In the genomic region with DNA sequence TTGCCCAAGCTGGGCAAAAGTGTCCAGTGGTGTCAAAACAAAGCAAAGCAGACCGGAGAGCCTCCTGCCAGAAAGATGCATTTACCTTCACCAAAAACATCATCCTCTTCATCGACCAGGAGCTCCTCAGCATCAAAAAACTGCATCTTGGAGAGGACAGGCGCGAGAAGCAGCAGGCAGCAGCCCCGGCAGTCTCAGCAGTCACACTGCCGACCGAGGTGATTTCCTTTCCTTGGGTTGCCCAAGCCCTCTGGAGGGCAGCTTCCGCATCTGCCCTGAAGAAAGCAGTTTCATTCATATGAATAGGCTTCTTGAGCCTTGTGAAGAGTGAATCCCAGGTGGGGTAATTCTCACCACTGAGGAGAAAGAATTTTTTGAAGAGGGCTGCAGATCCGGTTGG, we compare ENCODE assay signal across 9 cellular contexts. TPM values are rescaled to one million over a fixed set of nuclear protein-coding genes. Genes with fewer than 3 reads are reported as not detected.
DNase-seq lines count a peak whose midpoint lies in the region; ATAC-seq, FAIRE-seq and TF ChIP-seq lines count a peak whose summit lies in the region.
"Had no signal": no experiment of that assay in that cellular context is flagged by ENCODE, and none has a peak within 500 bp of the region (broad histone marks: within the 10 kb centered on the region; RNA-seq: fewer than 3 reads in every experiment).

Gene RIPOR2, minus strand, starts transcription at position 208 of the 400 bp plus-strand sequence. Its CDS starts 62 bp downstream, at position 146.

- peak within 1 kb of the TSS; percentile 98 for H3K27ac Mint-ChIP-seq in central memory CD8-positive, alpha-beta T cell (ENCODE audit: low read depth)
- no peak within 1 kb of the TSS for H3K27ac Mint-ChIP-seq in osteocyte (ENCODE audit: unreplicated experiment)

- no peaks in the 10 kb centered on the region for H3K9me3 ChIP-seq in HAP-1
- H3K9me3 ChIP-seq: heart right ventricle had no signal

- H3K36me3 ChIP-seq in HAP-1 (replicated peaks), result no peaks in the 10 kb centered on the region
- H3K36me3 ChIP-seq: heart right ventricle had no signal

- H3K4me1 ChIP-seq in HAP-1, result peaks cover 2% of the 10 kb centered on the region; the same call in 1 of the 2 replicates

- peak; percentile 28 for ATAC-seq in HG03097 (IDR thresholded peaks at IDR 0.05; ENCODE audit: low FRiP score, unreplicated experiment)
- ATAC-seq in central memory CD8-positive, alpha-beta T cell (replicated peaks; ENCODE audit: extremely low read depth, poor library complexity, severe bottlenecking), result peak; percentile 83

- no peak for DNase-seq in GM12892 (ENCODE audit: insufficient read length)
- peak; percentile 59 for DNase-seq in T-helper 9 cell
- peak; percentile 48 to 63 for DNase-seq in central memory CD8-positive, alpha-beta T cell (ENCODE audit: low spot score in 2 of 2)
- DNase-seq in occipital lobe (lab: John Stamatoyannopoulos, UW), result no peak
- DNase-seq in HAP-1 (ENCODE audit: low spot score in 2 of 2), result no peak
- no peak for DNase-seq in osteocyte (ENCODE audit: extremely low spot score, unreplicated experiment)
- DNase-seq in HPDE6-E6E7 (ENCODE audit: extremely low spot score), result no peak

- no peaks in the 10 kb centered on the region for H3K27me3 Mint-ChIP-seq in central memory CD8-positive, alpha-beta T cell
- no peaks in the 10 kb centered on the region for H3K27me3 Mint-ChIP-seq in osteocyte (ENCODE audit: unreplicated experiment)

- TF ChIP-seq CTCF in osteocyte (IDR thresholded peaks at IDR 0.05), result no peak

- H3K4me3 Mint-ChIP-seq in central memory CD8-positive, alpha-beta T cell, result peak within 1 kb of the TSS; percentile 99
- H3K4me3 Mint-ChIP-seq in osteocyte (ENCODE audit: unreplicated experiment), result no peak within 1 kb of the TSS

- H3K36me3 Mint-ChIP-seq in central memory CD8-positive, alpha-beta T cell (ENCODE audit: insufficient read depth), result peaks cover 47% of the 10 kb centered on the region
- no peaks in the 10 kb centered on the region for H3K36me3 Mint-ChIP-seq in osteocyte (ENCODE audit: unreplicated experiment)

- TF ChIP-seq POLR2A in GM12892 (IDR thresholded peaks at IDR 0.05; ENCODE audit: low read depth, low read length), result peak; percentile 74

- FAIRE-seq in GM12892 (lab: Jason Lieb, UNC), result peak; percentile 96

- no peaks in the 10 kb centered on the region for H3K27me3 ChIP-seq in HAP-1 (ENCODE audit: low read depth)
- H3K27me3 ChIP-seq: heart right ventricle had no signal

- H3K4me1 Mint-ChIP-seq in central memory CD8-positive, alpha-beta T cell, result peaks cover 61% of the 10 kb centered on the region
- peaks cover 31% of the 10 kb centered on the region for H3K4me1 Mint-ChIP-seq in osteocyte (ENCODE audit: unreplicated experiment)

- H3K4me3 ChIP-seq in HAP-1, result no peak within 1 kb of the TSS

- no peaks in the 10 kb centered on the region for H3K9me3 Mint-ChIP-seq in central memory CD8-positive, alpha-beta T cell
- no peaks in the 10 kb centered on the region for H3K9me3 Mint-ChIP-seq in osteocyte (ENCODE audit: unreplicated experiment)

- in situ Hi-C loops in HAP-1 (cut with MboI; ENCODE audit: low sequenced_read_pairs), result no loop called here

RNA-seq across cellular contexts. Expression of gene RIPOR2, which starts in this region (rescaled TPM):
- 25.6 TPM for polyA plus RNA-seq in GM12892 (2012; ENCODE audit: missing spikeins)
- total RNA-seq in occipital lobe (17.8 TPM), osteocyte (4.8 and 6.3 TPM in 2 replicates)

Comparison
In these comparisons a context has a peak if more than half of its experiments do, and no peak if none do; other contexts are left out.
1. DNase-seq: peak in T-helper 9 cell (single experiment) and central memory CD8-positive, alpha-beta T cell (2 of 2); none in GM12892 (single experiment), occipital lobe (single experiment), HAP-1 (0 of 2), osteocyte (single experiment) and HPDE6-E6E7 (single experiment).